1 cellular context compared by ENCODE assay signal in genomic region chr1:51926171-51926812, GRCh38.
TF ChIP-seq lines count a peak whose summit lies in the region.

No MANE protein-coding gene starts in this region.

TF ChIP-seq in GM23338, 12 proteins besides CTCF, POLR2A, EP300 and RAD21 (continued from another document):
- no peak for TF ChIP-seq ZNF462 (CRISPR knock-in tag; IDR thresholded peaks at IDR 0.05)
- TF ChIP-seq STAT1 (IDR thresholded peaks at IDR 0.05; ENCODE audit: unreplicated experiment): no peak
- no peak for TF ChIP-seq EZH2phosphoT487 (IDR thresholded peaks at IDR 0.05; ENCODE audit: unreplicated experiment)
- TF ChIP-seq EZH2 (IDR thresholded peaks at IDR 0.05; ENCODE audit: low read depth, unreplicated experiment): no peak
- TF ChIP-seq REST (IDR thresholded peaks at IDR 0.05; ENCODE audit: unreplicated experiment): no peak
- TF ChIP-seq JUNB (IDR thresholded peaks at IDR 0.05; ENCODE audit: unreplicated experiment): no peak
- no peak for TF ChIP-seq NANOG (IDR thresholded peaks at IDR 0.05; ENCODE audit: borderline replicate concordance)
- TF ChIP-seq POLR2AphosphoS5 (IDR thresholded peaks at IDR 0.05; ENCODE audit: low read depth): no peak
